Comparison of ENCODE assay signal across 31 cellular contexts in the genomic region with DNA sequence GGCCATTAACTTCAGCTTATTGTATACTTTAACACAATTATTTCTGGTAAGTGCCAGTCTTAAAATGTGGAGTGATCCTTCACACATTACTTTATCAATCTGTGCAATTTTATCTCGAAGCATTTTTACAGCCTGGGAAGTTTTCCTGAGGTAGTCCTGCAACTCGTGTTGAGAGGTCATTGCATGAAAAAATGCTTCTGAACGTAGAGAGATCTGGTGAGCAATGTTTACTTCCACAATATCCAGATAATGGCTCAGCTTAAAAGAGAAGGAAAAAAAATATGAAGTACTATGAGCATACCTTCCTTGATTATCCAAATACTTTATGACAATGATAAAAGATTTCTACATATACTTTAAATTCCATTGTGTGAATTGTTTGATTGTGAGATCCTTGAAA.
"Had no signal": no experiment of that assay in that cellular context is flagged by ENCODE, and none has a peak within 500 bp of the region (broad histone marks: within the 10 kb centered on the region; RNA-seq: fewer than 3 reads in every experiment).

No MANE protein-coding gene starts in this region.

- H3K27ac ChIP-seq: esophagus squamous epithelium, heart right ventricle, lower lobe of right lung, ovary, psoas muscle, sigmoid colon, testis, tibial artery had no signal

- H3K4me1 ChIP-seq: esophagus squamous epithelium, heart right ventricle, lower lobe of right lung, psoas muscle, sigmoid colon, testis, tibial artery had no signal

- H3K9me3 ChIP-seq: esophagus squamous epithelium, heart right ventricle, lower lobe of right lung, ovary, psoas muscle, sigmoid colon, testis, tibial artery had no signal

- FAIRE-seq: endometrium, urothelium cell line had no signal

- H3K27ac Mint-ChIP-seq: effector memory CD8-positive, alpha-beta T cell; natural killer cell; stimulated activated memory B cell treated with anti-CD40 and anti-IgM and Interleukin-4, amounts not matched to agents 10 μg/mL and 1 μg/mL and 100 μg/mL, for 72 hours; type B pancreatic cell had no signal

- H3K4me1 Mint-ChIP-seq: immature natural killer cell; natural killer cell; stimulated activated memory B cell treated with anti-CD40 and anti-IgM and Interleukin-4, amounts not matched to agents 10 μg/mL and 1 μg/mL and 100 μg/mL, for 72 hours had no signal

- H3K4me3 Mint-ChIP-seq: effector memory CD8-positive, alpha-beta T cell; immature natural killer cell; natural killer cell; stimulated activated memory B cell treated with anti-CD40 and anti-IgM and Interleukin-4, amounts not matched to agents 10 μg/mL and 1 μg/mL and 100 μg/mL, for 72 hours; type B pancreatic cell had no signal

- ATAC-seq: effector memory CD8-positive, alpha-beta T cell; heart right ventricle; left colon; left ventricle myocardium superior; natural killer cell; psoas muscle; right cardiac atrium; stimulated activated memory B cell treated with anti-CD40 and anti-IgM and Interleukin-4, amounts not matched to agents 10 μg/mL and 1 μg/mL and 100 μg/mL, for 72 hours; stimulated activated naive CD8-positive, alpha-beta T cell treated with anti-CD3 and anti-CD28 coated beads, Interleukin-15, Interleukin-2, amounts not matched to agents 100 U/mL and 50 U/mL, for 24 hours had no signal

- H3K27me3 ChIP-seq: esophagus squamous epithelium, heart right ventricle, ovary, sigmoid colon, testis, tibial artery had no signal

- DNase-seq: cortex of kidney; effector memory CD8-positive, alpha-beta T cell; erythroblast; esophagus squamous epithelium; foreskin melanocyte; glutamatergic neuron; heart right ventricle; hypothalamus; immature natural killer cell; islet precursor cell; kidney glomerular epithelial cell; left colon; left ventricle myocardium superior; lower lobe of right lung; natural killer cell; occipital lobe; ovary; posterior cingulate gyrus; psoas muscle; right cardiac atrium; sigmoid colon; stimulated activated CD4-positive, alpha-beta T cell treated with anti-CD3 and anti-CD28 coated beads, Interleukin-2, amount 100 ng/mL, for 24 hours; stimulated activated CD4-positive, alpha-beta T cell treated with anti-CD3 and anti-CD28 coated beads, Interleukin-4, amount 100 ng/mL, for 24 hours; stimulated activated naive CD8-positive, alpha-beta T cell treated with anti-CD3 and anti-CD28 coated beads, Interleukin-15, Interleukin-2, amounts not matched to agents 100 U/mL and 50 U/mL, for 24 hours; substantia nigra; testis; tibial artery had no signal

- H3K9me3 Mint-ChIP-seq: effector memory CD8-positive, alpha-beta T cell; immature natural killer cell; natural killer cell; stimulated activated memory B cell treated with anti-CD40 and anti-IgM and Interleukin-4, amounts not matched to agents 10 μg/mL and 1 μg/mL and 100 μg/mL, for 72 hours; type B pancreatic cell had no signal

- H3K36me3 ChIP-seq: ovary had no signal

- H3K4me3 ChIP-seq: esophagus squamous epithelium, heart right ventricle, lower lobe of right lung, ovary, psoas muscle, sigmoid colon, testis, tibial artery had no signal
